16 cellular contexts compared by ENCODE assay signal in genomic region chr16:62644030-62644812, GRCh38.
DNase-seq lines count a peak whose midpoint lies in the region; ATAC-seq and TF ChIP-seq lines count a peak whose summit lies in the region.
"Had no signal": no experiment of that assay in that cellular context is flagged by ENCODE, and none has a peak within 500 bp of the region (broad histone marks: within the 10 kb centered on the region; RNA-seq: fewer than 3 reads in every experiment).

No MANE protein-coding gene starts in this region.

- 63 to 82% (median 75%) methylated on average over 9 to 10 of the region's 10 CpGs for WGBS in heart left ventricle, 4 donors
- WGBS in heart right ventricle, 2 donors, result 69 to 83% methylated on average over 10 of the region's 10 CpGs
- WGBS in aorta, 2 donors, result 87 to 89% methylated on average over 10 of the region's 10 CpGs

- H3K4me3 ChIP-seq in heart left ventricle (no peak overlapping the region), left ventricle myocardium inferior (no peak overlapping the region), heart right ventricle (no peak overlapping the region), aorta (ENCODE audit: low read length in 2 of 2) (no peak overlapping the region)
- H3K4me3 ChIP-seq: A549, K562 had no signal

- H3K9me3 ChIP-seq in heart left ventricle (peaks cover 0 to 37% (median 0%) of the 10 kb centered on the region in 12 donors), left ventricle myocardium inferior (replicated peaks) (peaks cover 45% of the 10 kb centered on the region), heart right ventricle (peaks cover 0 to 35% (median 0%) of the 10 kb centered on the region in 11 donors), aorta (ENCODE audit: control insufficient read depth, low read length) (no peaks in the 10 kb centered on the region)
- H3K9me3 ChIP-seq: A549, BE2C had no signal

- peaks cover 0 to 5% (median 0%) of the 10 kb centered on the region in 12 donors for H3K4me1 ChIP-seq in heart left ventricle
- H3K4me1 ChIP-seq in left ventricle myocardium inferior, result peaks cover 3% of the 10 kb centered on the region
- peaks cover 0 to 3% (median 0%) of the 10 kb centered on the region in 9 donors for H3K4me1 ChIP-seq in heart right ventricle
- no peaks in the 10 kb centered on the region for H3K4me1 ChIP-seq in aorta (ENCODE audit: control insufficient read depth in 1 of 2, insufficient read depth in 2 of 2, low read length in 2 of 2)
- H3K4me1 ChIP-seq: A549 had no signal

- no peak for TF ChIP-seq POLR2A in heart left ventricle (IDR thresholded peaks at IDR 0.05)

- DNase-seq in heart left ventricle (peak in 2 of 5 donors; percentile 16 to 35), left ventricle myocardium inferior (no peak), HT1080 (ENCODE audit: low read depth) (peak; percentile 1), heart right ventricle (no peak), aorta (no peak), NOMO-1 (lab: John Stamatoyannopoulos, UW; ENCODE audit: unreplicated experiment in 2 of 2) (no peak), RKO (ENCODE audit: low spot score) (no peak)
- DNase-seq: BE2C; CD4-positive, alpha-beta memory T cell; COR-L47; HCEC 1CT; HFFc6 had no signal

- ATAC-seq in heart left ventricle (peak in 3 of 4 donors; percentile 63 to 80 (median 68)), heart right ventricle (peak in 5 of 8 donors; percentile 28 to 72 (median 67)), aorta (ENCODE audit: low FRiP score) (peak; percentile 56), HG02571 (IDR thresholded peaks at IDR 0.05; ENCODE audit: unreplicated experiment) (no peak)
- ATAC-seq: A549, K562 had no signal

- H3K27me3 ChIP-seq in heart left ventricle (no peaks in the 10 kb centered on the region), left ventricle myocardium inferior (ENCODE audit: low read depth) (no peaks in the 10 kb centered on the region), heart right ventricle (no peaks in the 10 kb centered on the region), aorta (ENCODE audit: control insufficient read depth in 1 of 2, insufficient read depth in 2 of 2, low read length in 1 of 2) (peaks cover 0 to 2% of the 10 kb centered on the region in 2 donors)
- H3K27me3 ChIP-seq: BE2C had no signal

- no peak overlapping the region for H3K27ac ChIP-seq in heart left ventricle
- H3K27ac ChIP-seq in left ventricle myocardium inferior (replicated peaks), result no peak overlapping the region
- no peak overlapping the region for H3K27ac ChIP-seq in heart right ventricle
- no peak overlapping the region for H3K27ac ChIP-seq in aorta (ENCODE audit: low read depth in 1 of 2, low read length in 2 of 2)
- H3K27ac ChIP-seq: A549, C4-2B had no signal

- no peak for TF ChIP-seq CTCF in heart left ventricle (IDR thresholded peaks at IDR 0.05)
- TF ChIP-seq CTCF in left ventricle myocardium inferior (IDR thresholded peaks at IDR 0.05; ENCODE audit: borderline replicate concordance), result no peak
- TF ChIP-seq CTCF in heart right ventricle (IDR thresholded peaks at IDR 0.05), result no peak

- H3K36me3 ChIP-seq in heart left ventricle (no peaks in the 10 kb centered on the region), left ventricle myocardium inferior (no peaks in the 10 kb centered on the region), heart right ventricle (no peaks in the 10 kb centered on the region), aorta (ENCODE audit: control insufficient read depth in 1 of 2, insufficient read depth in 2 of 2, low read length in 1 of 2) (no peaks in the 10 kb centered on the region)
- H3K36me3 ChIP-seq: BE2C had no signal

- intact Hi-C loops in heart left ventricle (cut with DNase I) (no loop called here), left ventricle myocardium inferior (cut with micrococcal nuclease) (no loop called here), heart right ventricle (cut with DNase I) (no loop called here), aorta (cut with DNase I) (no loop called here)
